ENCODE assay signal across 8 cellular contexts in the genomic region with DNA sequence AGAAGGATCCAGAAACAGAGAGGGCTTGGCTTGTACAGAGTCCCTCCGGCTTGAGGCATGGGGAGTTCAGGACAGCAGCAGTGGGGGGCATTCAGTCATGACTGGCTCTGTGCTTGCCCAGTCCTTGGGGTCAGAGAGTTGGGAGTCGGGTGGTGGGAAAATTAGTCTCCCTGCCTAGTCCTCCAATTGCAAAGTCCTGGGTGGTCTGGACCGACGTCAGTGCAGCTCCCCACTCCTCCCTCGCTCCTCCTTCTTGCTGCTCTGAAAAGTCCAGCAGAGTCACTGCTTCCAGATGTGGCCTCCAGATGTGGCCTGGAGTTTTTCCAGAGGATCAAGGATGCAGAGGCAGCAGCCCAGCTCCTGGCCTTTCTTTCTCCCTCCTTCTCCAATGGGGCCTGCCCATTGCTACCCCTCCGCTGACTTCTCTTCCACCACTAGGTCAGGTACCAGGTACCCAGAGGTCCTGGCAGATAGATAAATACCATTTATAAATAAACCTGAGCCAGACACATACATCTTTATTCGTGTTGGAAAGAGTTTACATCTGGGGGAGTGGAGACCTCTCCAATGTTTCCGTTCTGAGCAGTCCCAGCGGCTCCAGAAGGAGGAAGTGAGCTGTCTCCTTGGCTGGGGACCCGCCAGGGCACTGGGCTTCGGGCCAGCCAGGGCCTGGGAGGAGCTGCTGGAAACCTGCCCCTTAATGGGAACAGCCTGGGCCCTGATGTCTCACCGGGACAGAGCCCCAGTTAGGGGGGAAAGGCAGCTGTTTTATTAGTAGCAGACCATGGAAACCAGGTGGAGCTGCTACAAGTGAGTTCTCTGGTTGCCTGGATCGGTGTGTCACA. TPM values are rescaled to one million over a fixed set of nuclear protein-coding genes. Genes with fewer than 3 reads are reported as not detected.
DNase-seq lines count a peak whose midpoint lies in the region; ATAC-seq and TF ChIP-seq lines count a peak whose summit lies in the region.

No MANE protein-coding gene starts in this region.

- H2BK20ac ChIP-seq in IMR-90 (ENCODE audit: low read depth, low read length): peak overlapping the region; percentile 88

- TF ChIP-seq POLR2A in IMR-90 (IDR thresholded peaks at IDR 0.05; ENCODE audit: low read depth, low read length) (no peak), sigmoid colon (IDR thresholded peaks at IDR 0.05) (no peak)

- peak overlapping the region; percentile 58 to 87 for H4K8ac ChIP-seq in IMR-90 (ENCODE audit: low read depth in 2 of 2, low read length in 2 of 2)

- peak overlapping the region; percentile 52 for H3K4me2 ChIP-seq in IMR-90 (ENCODE audit: low read depth, low read length)

- H3K9ac ChIP-seq in IMR-90 (ENCODE audit: low read depth, low read length): peak overlapping the region; percentile 45; the same call in 1 of the 2 replicates

- no peak for TF ChIP-seq EP300 in sigmoid colon (IDR thresholded peaks at IDR 0.05)

- H3K4ac ChIP-seq in IMR-90 (ENCODE audit: low read depth, low read length): peak overlapping the region; percentile 93

- in situ Hi-C loops in IMR-90 (cut with MboI; ENCODE audit: low sequenced_read_pairs): no loop called here

- CTCF ChIA-PET in IMR-90 (lab: Yijun Ruan, JAX): interaction anchor here (0.6 kb wide), 1 partner anchor 907 kb away, joined by 3 read pairs; no protein-coding TSS in a partner anchor

- peak overlapping the region; percentile 66 for H4K5ac ChIP-seq in IMR-90 (ENCODE audit: low read depth, low read length)

- ATAC-seq in IMR-90 (ENCODE audit: low read depth) (peak; percentile 79), right cardiac atrium (peak; percentile 89 to 94), GM18520 (IDR thresholded peaks at IDR 0.05; ENCODE audit: unreplicated experiment) (no peak), HG02763 (IDR thresholded peaks at IDR 0.05; ENCODE audit: unreplicated experiment) (no peak)

- H3K36me3 ChIP-seq in IMR-90 (ENCODE audit: control insufficient read depth, insufficient read depth, low read length): no peaks in the 10 kb centered on the region
- H3K36me3 ChIP-seq in sigmoid colon: no peaks in the 10 kb centered on the region

- TF ChIP-seq RAD21 in IMR-90 (IDR thresholded peaks at IDR 0.05; ENCODE audit: low read length): peak; percentile 2; the same call in 1 of the 2 replicates

- intact Hi-C loops in IMR-90 (cut with micrococcal nuclease) (no loop called here), right cardiac atrium (cut with DNase I) (no loop called here), sigmoid colon (cut with DNase I) (no loop called here)

- H2BK120ac ChIP-seq in IMR-90 (ENCODE audit: low read depth, low read length): peak overlapping the region; percentile 89

- peaks cover 0 to 13% of the 10 kb centered on the region in 2 experiments; a peak in 2 of 4 replicates for H3K79me1 ChIP-seq in IMR-90 (ENCODE audit: low read depth in 1 of 2, low read length in 2 of 2)

- H3K9me3 ChIP-seq in IMR-90 (ENCODE audit: control insufficient read depth, insufficient read depth, low read length) (no peaks in the 10 kb centered on the region), right cardiac atrium (ENCODE audit: control insufficient read depth, low read length) (no peaks in the 10 kb centered on the region), sigmoid colon (no peaks in the 10 kb centered on the region)

- peak overlapping the region; percentile 82 for H3K56ac ChIP-seq in IMR-90 (ENCODE audit: extremely low read depth, insufficient read depth, low read length)

- H2BK15ac ChIP-seq in IMR-90 (ENCODE audit: low read depth, low read length): peak overlapping the region; percentile 92

- H2AK9ac ChIP-seq in IMR-90 (replicated peaks; ENCODE audit: low read depth, low read length, poor library complexity): peak overlapping the region; percentile 87

- H2AFZ ChIP-seq in IMR-90 (replicated peaks; ENCODE audit: low read length, poor library complexity): peak overlapping the region; percentile 83

- H4K91ac ChIP-seq in IMR-90 (ENCODE audit: insufficient read depth, low read depth, low read length): peak overlapping the region; percentile 89

- no peaks in the 10 kb centered on the region for H4K20me1 ChIP-seq in IMR-90 (ENCODE audit: insufficient read depth, low read length)

- 17% methylated on average over 1 of the region's 13 CpGs; no CpG with 5 or more reads in 1 of the 2 experiments for WGBS in IMR-90 (ENCODE audit: extremely low coverage in 2 of 2, insufficient read length in 1 of 2), 2 experiments
- 23% methylated on average over 13 of the region's 13 CpGs for WGBS in right cardiac atrium
- 37 to 41% methylated on average over 13 of the region's 13 CpGs for WGBS in sigmoid colon, 2 donors

- H3K27ac ChIP-seq in IMR-90 (ENCODE audit: insufficient read depth, low read length) (peak overlapping the region; percentile 84), right cardiac atrium (ENCODE audit: low read length) (peak overlapping the region; percentile 82), sigmoid colon (peak overlapping the region; percentile 63 to 81 (median 75))

- dilution Hi-C loops in IMR-90 (cut with HindIII; ENCODE audit: low sequenced_read_pairs, unreplicated experiment): no loop called here

- H2BK5ac ChIP-seq in IMR-90 (ENCODE audit: low read depth, low read length, poor library complexity, severe bottlenecking): peak overlapping the region; percentile 93

- no TSS peak for BruUV-seq in IMR-90 (replicated peaks; lab: Mats Ljungman, UMichigan)

- H3K27me3 ChIP-seq in IMR-90 (ENCODE audit: control insufficient read depth, insufficient read depth, low read length) (no peaks in the 10 kb centered on the region), right cardiac atrium (ENCODE audit: control insufficient read depth, insufficient read depth) (no peaks in the 10 kb centered on the region), sigmoid colon (no peaks in the 10 kb centered on the region)

- H3K4me3 ChIP-seq in IMR-90 (ENCODE audit: insufficient read depth, low read depth, low read length) (no peak overlapping the region), right cardiac atrium (ENCODE audit: low read length) (no peak overlapping the region), sigmoid colon (no peak overlapping the region)

- peak; percentile 88 for DNase-seq in AG08396 (ENCODE audit: low spot score)
- DNase-seq in IMR-90: peak; percentile 93
- DNase-seq in amniotic epithelial cell (ENCODE audit: low read depth): peak; percentile 89
- peak; percentile 92 to 98 (median 97) for DNase-seq in right cardiac atrium
- peak; percentile 96 for DNase-seq in sigmoid colon
- DNase-seq in stimulated activated CD4-positive, alpha-beta T cell treated with anti-CD3 and anti-CD28 coated beads, Interleukin-1b, Interleukin-23, amount 100 ng/mL, for 48 hours: no peak

- H3K23ac ChIP-seq in IMR-90 (ENCODE audit: low read depth, low read length): peak overlapping the region; percentile 84; the same call in 1 of the 2 replicates

- POLR2A ChIA-PET in IMR-90 (lab: Charles Lee; ENCODE audit: unreplicated experiment): no interaction called here

- H3K4me1 ChIP-seq in IMR-90 (ENCODE audit: control insufficient read depth, insufficient read depth, low read length) (peaks cover 38% of the 10 kb centered on the region), right cardiac atrium (ENCODE audit: control insufficient read depth, insufficient read depth, low read length) (peaks cover 11% of the 10 kb centered on the region), sigmoid colon (peaks cover 0 to 29% (median 16%) of the 10 kb centered on the region in 4 donors)

- H3K18ac ChIP-seq in IMR-90 (ENCODE audit: low read depth, low read length): peak overlapping the region; percentile 65

- no peak for TF ChIP-seq CTCF in IMR-90 (conservative IDR thresholded peaks at IDR 0.05; ENCODE audit: low read depth, low read length)
- no peak for TF ChIP-seq CTCF in sigmoid colon (IDR thresholded peaks at IDR 0.05)

- peak overlapping the region; percentile 93 for H2AK5ac ChIP-seq in IMR-90 (ENCODE audit: low read depth, low read length)

- peaks cover 39% of the 10 kb centered on the region for H3K9me1 ChIP-seq in IMR-90 (ENCODE audit: insufficient read depth, low read length)

- H3K14ac ChIP-seq in IMR-90 (replicated peaks; ENCODE audit: low read depth, low read length): peak overlapping the region; percentile 81

TF ChIP-seq in IMR-90, 13 proteins besides CTCF, POLR2A, EP300 and RAD21:
- TF ChIP-seq NFE2L2 (IDR thresholded peaks at IDR 0.05; ENCODE audit: low read depth, low read length) (0 out of 2 replicates have a peak, but pooled peaks have one; percentile 14), SMC3 (IDR thresholded peaks at IDR 0.05; ENCODE audit: low read depth, low read length) (no peak), CEBPB (IDR thresholded peaks at IDR 0.05; ENCODE audit: low read depth, low read length) (no peak), FOS (IDR thresholded peaks at IDR 0.05; ENCODE audit: low read depth, low read length) (0 out of 2 replicates have a peak, but pooled peaks have one; percentile 1)

RNA-seq across cellular contexts. Expression of gene RNF24, which starts 49.0 kb away (rescaled TPM):
- total RNA-seq in IMR-90 (2012; rRNA removed) (11.3 and 12.5 TPM in 2 replicates), right cardiac atrium (1 to 10 TPM; 5.6 to 8.6 (median 6.8) TPM), sigmoid colon (10 to 100 TPM in 2 of 4 donors, 1 to 10 TPM in 2; 5.6 to 11.0 (median 9.9) TPM)
- polyA plus RNA-seq in IMR-90 (2012; rRNA removed) (9.1 and 11.3 TPM in 2 replicates), right cardiac atrium (1.8 TPM), sigmoid colon (1 to 10 TPM in 2 of 3 donors, under 1 TPM in 1; 0.60 to 4.6 (median 1.4) TPM)
- 6.6 and 7.3 TPM in 2 replicates for polyA plus RNA-seq in IMR-90 (2012; cell fraction: cytosol; rRNA removed)
- polyA plus RNA-seq in IMR-90 (2012; cell fraction: nucleus; rRNA removed; ENCODE audit: low replicate concordance): 6.4 and 11.0 TPM in 2 replicates

Comparison
In these comparisons a context has a peak if more than half of its experiments do, and no peak if none do; other contexts are left out.
1. ATAC-seq: peak in IMR-90 (single experiment) and right cardiac atrium (2 of 2); none in GM18520 (single experiment) and HG02763 (single experiment).
2. Peak in every context shown above with its lines, with median percentiles within 50 percentile points of each other: H3K27ac ChIP-seq.